In genomic region chr4:11787-12445, GRCh38 we compare ENCODE assay signal across 8 cellular contexts. TPM values are rescaled to one million over a fixed set of nuclear protein-coding genes. Genes with fewer than 3 reads are reported as not detected.
DNase-seq lines count a peak whose midpoint lies in the region; ATAC-seq and TF ChIP-seq lines count a peak whose summit lies in the region.
"Not testable (repeated sequence)": the region's sequence is repeated elsewhere in the genome, so short reads cannot be mapped to it uniquely, and the experiment has no call there.

No MANE protein-coding gene starts in this region.

- ATAC-seq in GM21619 (IDR thresholded peaks at IDR 0.05; ENCODE audit: unreplicated experiment) (peak; percentile 53), HG03354 (IDR thresholded peaks at IDR 0.05; ENCODE audit: poor library complexity, severe bottlenecking, unreplicated experiment) (peak; percentile 89), natural killer cell (peak; percentile 80 to 85 (median 82))

- H3K27ac Mint-ChIP-seq in natural killer cell: not testable (repeated sequence)

- peak in 3 of 5 donors; percentile 9 to 40 (median 22) for DNase-seq in T-helper 1 cell
- peak; percentile 26 for DNase-seq in activated naive CD4-positive, alpha-beta T cell treated with anti-CD3 and anti-CD28 coated beads, Interleukin-2, amount 50 U/mL, for 16 hours
- DNase-seq in fibroblast of villous mesenchyme (ENCODE audit: low read depth): peak; percentile 40
- not testable (repeated sequence) for DNase-seq in natural killer cell
- peak; percentile 86 for DNase-seq in testis

- H3K36me3 Mint-ChIP-seq in natural killer cell: not testable (repeated sequence)

- H3K27me3 Mint-ChIP-seq in natural killer cell (ENCODE audit: low read depth in 2 of 2): not testable (repeated sequence)

- TF ChIP-seq CTCF in GM12875 (IDR thresholded peaks at IDR 0.05; ENCODE audit: borderline replicate concordance, insufficient read depth, low read depth, low read length) (peak; percentile 30; the same call in 1 of the 2 replicates), fibroblast of villous mesenchyme (IDR thresholded peaks at IDR 0.05; ENCODE audit: insufficient read depth, low read depth, low read length) (peak; percentile 40), natural killer cell (IDR thresholded peaks at IDR 0.05) (peak; percentile 41), testis (IDR thresholded peaks at IDR 0.05) (peak; percentile 57 to 79 (median 69))

- not testable (repeated sequence) for H3K4me1 ChIP-seq in testis

- intact Hi-C loops in natural killer cell (cut with micrococcal nuclease); testis (cut with DNase I; ENCODE audit: low total_unique reads): not testable (repeated sequence)

- H3K4me3 Mint-ChIP-seq in natural killer cell: not testable (repeated sequence)

- not testable (repeated sequence) for H3K4me3 ChIP-seq in GM12875 (ENCODE audit: low read depth, low read length); testis
- H3K4me3 ChIP-seq in fibroblast of villous mesenchyme (ENCODE audit: low read depth, low read length): peak overlapping the region; percentile 46

- not testable (repeated sequence) for H3K9me3 Mint-ChIP-seq in natural killer cell

- H3K27ac ChIP-seq in testis: not testable (repeated sequence)

- H3K27me3 ChIP-seq in testis: not testable (repeated sequence)

- H3K9me3 ChIP-seq in testis: not testable (repeated sequence)

- 28 to 43% methylated on average over 3 to 14 of the region's 24 CpGs for WGBS in testis, 2 donors

- not testable (repeated sequence) for TF ChIP-seq POLR2A in testis (IDR thresholded peaks at IDR 0.05)

- H3K4me1 Mint-ChIP-seq in natural killer cell: not testable (repeated sequence)

- not testable (repeated sequence) for H3K36me3 ChIP-seq in testis (ENCODE audit: low read depth, missing control alignments)

RNA-seq across cellular contexts. Expression of gene ZNF595, which starts 41.2 kb away (rescaled TPM):
- total RNA-seq in fibroblast of villous mesenchyme (17.7 and 23.8 TPM in 2 replicates), natural killer cell (10 to 100 TPM; 23.0 to 91.2 (median 38.0) TPM), testis (10 to 100 TPM; 50.5 to 80.7 TPM)
- polyA plus RNA-seq in testis (ENCODE audit: insufficient read depth, low read depth, low replicate concordance): 7.8 TPM
